Comparison of ENCODE assay signal across 13 cellular contexts in the genomic region with DNA sequence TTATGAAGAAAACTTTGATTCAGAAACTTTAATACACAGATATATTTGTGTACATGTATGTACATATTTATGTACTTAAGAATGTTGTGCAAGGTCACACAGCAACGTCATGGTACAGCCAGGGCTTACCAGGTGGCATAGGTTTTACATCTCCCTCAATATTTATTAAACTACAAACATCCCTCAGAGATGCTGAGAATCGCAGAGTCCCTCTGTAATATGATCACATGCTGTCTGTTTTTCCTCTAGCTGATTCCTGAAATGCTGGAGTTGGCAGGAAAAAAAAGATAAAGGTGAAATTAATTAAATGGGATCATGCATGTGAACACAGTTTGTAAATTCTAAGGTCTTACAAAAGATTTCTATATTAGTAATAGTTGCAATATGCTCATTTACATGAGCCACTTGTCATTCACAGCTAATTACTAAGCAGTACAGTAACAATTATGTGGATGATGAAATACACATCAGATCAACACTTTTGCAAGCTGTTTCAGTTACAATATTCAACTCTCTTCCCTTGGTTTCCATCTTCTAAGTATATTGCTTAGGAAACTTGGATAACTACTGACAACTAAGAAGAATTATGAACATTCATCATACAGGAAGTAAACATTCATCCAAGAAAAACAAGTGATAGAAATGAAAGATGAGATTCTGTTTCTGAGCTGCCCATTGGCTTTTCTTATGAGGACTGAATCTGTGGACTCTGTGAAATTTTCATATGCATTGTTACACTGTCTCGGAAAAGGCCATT.
DNase-seq lines count a peak whose midpoint lies in the region; ATAC-seq and TF ChIP-seq lines count a peak whose summit lies in the region.
"Had no signal": no experiment of that assay in that cellular context is flagged by ENCODE, and none has a peak within 500 bp of the region (broad histone marks: within the 10 kb centered on the region; RNA-seq: fewer than 3 reads in every experiment).

No MANE protein-coding gene starts in this region.

- no peaks in the 10 kb centered on the region for H3K36me3 Mint-ChIP-seq in nephron progenitor cell (ENCODE audit: low read depth)

- H3K4me3 Mint-ChIP-seq in nephron progenitor cell = no peak overlapping the region

- H3K4me3 ChIP-seq in choroid plexus epithelial cell (ENCODE audit: low read depth, low read length) (no peak overlapping the region), fibroblast of pulmonary artery (replicated peaks; ENCODE audit: low read depth, low read length) (no peak overlapping the region)
- H3K4me3 ChIP-seq: Peyer's patch, SJSA1 had no signal

- H3K9me3 Mint-ChIP-seq in nephron progenitor cell = no peaks in the 10 kb centered on the region

- H3K27me3 Mint-ChIP-seq in nephron progenitor cell (ENCODE audit: low read depth, poor library complexity) = no peaks in the 10 kb centered on the region

- H3K27ac Mint-ChIP-seq in nephron progenitor cell = no peak overlapping the region

- DNase-seq in DMS 273 (lab: John Stamatoyannopoulos, UW; ENCODE audit: unreplicated experiment) (peak; percentile 9), DMS 273 treated with DMSO at 0.1 percent for 48 hours (lab: John Stamatoyannopoulos, UW) (no peak), choroid plexus epithelial cell (ENCODE audit: low read depth) (peak; percentile 46), fibroblast of pulmonary artery (ENCODE audit: low read depth) (peak; percentile 40), NCI-H2227 (lab: John Stamatoyannopoulos, UW; ENCODE audit: unreplicated experiment) (no peak), nephron progenitor cell (no peak)
- DNase-seq: COR-L47, NCI-H1417, NCI-H187 treated with DMSO at 0.1 percent for 48 hours, Peyer's patch had no signal

- ATAC-seq in HG03439 (IDR thresholded peaks at IDR 0.05; ENCODE audit: unreplicated experiment) = no peak
- no peak for ATAC-seq in GM21381 (IDR thresholded peaks at IDR 0.05; ENCODE audit: unreplicated experiment)

- H3K4me1 Mint-ChIP-seq in nephron progenitor cell = no peaks in the 10 kb centered on the region

- TF ChIP-seq CTCF in choroid plexus epithelial cell (conservative IDR thresholded peaks at IDR 0.05; ENCODE audit: low read depth, low read length) (no peak), fibroblast of pulmonary artery (IDR thresholded peaks at IDR 0.05; ENCODE audit: low read length, missing control alignments) (no peak), nephron progenitor cell (IDR thresholded peaks at IDR 0.05) (no peak)

Comparison
In these comparisons a context has a peak if more than half of its experiments do, and no peak if none do; other contexts are left out.
1. DNase-seq: peak in DMS 273 (single experiment), choroid plexus epithelial cell (single experiment) and fibroblast of pulmonary artery (single experiment); none in DMS 273 treated with DMSO at 0.1 percent for 48 hours (single experiment), NCI-H2227 (single experiment) and nephron progenitor cell (single experiment).